ENCODE assay signal across 8 cellular contexts in genomic region chr16:3610698-3611144, GRCh38. TPM values are rescaled to one million over a fixed set of nuclear protein-coding genes. Genes with fewer than 3 reads are reported as not detected.
DNase-seq lines count a peak whose midpoint lies in the region; TF ChIP-seq lines count a peak whose summit lies in the region.

No MANE protein-coding gene starts in this region.

- peak overlapping the region; percentile 92 for H3K9ac ChIP-seq in mesenchymal stem cell (ENCODE audit: low read length)

- H2BK12ac ChIP-seq in mesenchymal stem cell (ENCODE audit: low read length in 2 of 2) = no peak overlapping the region

- H3K27me3 Mint-ChIP-seq in Calu3 (ENCODE audit: unreplicated experiment) = no peaks in the 10 kb centered on the region

- H3K18ac ChIP-seq in mesenchymal stem cell (ENCODE audit: low read depth in 1 of 2, low read length in 2 of 2) = peak overlapping the region in 1 of 2 experiments; percentile 91

- DNase-seq in Calu3 (no peak), HuH-7.5 (ENCODE audit: low spot score) (peak; percentile 47), cardiac fibroblast (ENCODE audit: low read depth in 2 of 2) (peak in 1 of 2 donors; percentile 19), mesenchymal stem cell (no peak), vagina (ENCODE audit: extremely low spot score in 2 of 2) (no peak), NCI-H510A (lab: John Stamatoyannopoulos, UW) (no peak), iPS-NIHi11 (ENCODE audit: low spot score) (no peak)
- no peak for DNase-seq in activated CD4-positive, alpha-beta T cell treated with anti-CD3 and anti-CD28 coated beads for 4 hours

- intact Hi-C loops in Calu3 (cut with micrococcal nuclease; ENCODE audit: unreplicated experiment) (no loop called here), vagina (cut with DNase I) (no loop called here)

- peak overlapping the region in 1 of 2 experiments; percentile 28 for H3K4ac ChIP-seq in mesenchymal stem cell (ENCODE audit: low read depth in 1 of 2, low read length in 2 of 2)

- H3K4me1 ChIP-seq in mesenchymal stem cell (ENCODE audit: control insufficient read depth, insufficient read depth, low read depth, low read length) (peaks cover 5% of the 10 kb centered on the region), vagina (peaks cover 32% of the 10 kb centered on the region)

- peak overlapping the region in 1 of 2 experiments; percentile 90 for H3K14ac ChIP-seq in mesenchymal stem cell (ENCODE audit: low read length in 2 of 2)

- H3K23ac ChIP-seq in mesenchymal stem cell (ENCODE audit: low read length in 2 of 2) = peak overlapping the region in 1 of 2 experiments; percentile 68

- no peak overlapping the region for H2BK5ac ChIP-seq in mesenchymal stem cell (ENCODE audit: low read depth, low read length, poor library complexity, severe bottlenecking)

- H3K27ac Mint-ChIP-seq in Calu3 (ENCODE audit: unreplicated experiment) = peak overlapping the region; percentile 49

- no peak overlapping the region for H4K91ac ChIP-seq in mesenchymal stem cell (ENCODE audit: low read length)

- peaks cover 24% of the 10 kb centered on the region for H3K79me1 ChIP-seq in mesenchymal stem cell (replicated peaks; ENCODE audit: low read length, poor library complexity, severe bottlenecking)

- H3K27ac ChIP-seq in mesenchymal stem cell (ENCODE audit: low read length, poor library complexity, severe bottlenecking) (no peak overlapping the region), vagina (peak overlapping the region; percentile 86)

- TF ChIP-seq CTCF in Calu3 (IDR thresholded peaks at IDR 0.05; ENCODE audit: unreplicated experiment) (no peak), cardiac fibroblast (IDR thresholded peaks at IDR 0.05; ENCODE audit: low read depth, low read length) (no peak), vagina (IDR thresholded peaks at IDR 0.05) (no peak)

- H3K4me2 ChIP-seq in mesenchymal stem cell (ENCODE audit: low read length, poor library complexity, severe bottlenecking) = peak overlapping the region; percentile 69

- no peak overlapping the region for H2AK5ac ChIP-seq in mesenchymal stem cell (ENCODE audit: low read length, severe bottlenecking)

- H3K4me3 Mint-ChIP-seq in Calu3 (ENCODE audit: low read depth, unreplicated experiment) = peak overlapping the region; percentile 98

- H2AFZ ChIP-seq in mesenchymal stem cell (ENCODE audit: low read depth, low read length) = peak overlapping the region; percentile 96

- peaks cover 35% of the 10 kb centered on the region for H3K4me1 Mint-ChIP-seq in Calu3 (ENCODE audit: low read depth, unreplicated experiment)

- H3K36me3 Mint-ChIP-seq in Calu3 (ENCODE audit: insufficient read depth, unreplicated experiment) = peaks cover 52% of the 10 kb centered on the region

- H3K9me3 ChIP-seq in mesenchymal stem cell (ENCODE audit: control insufficient read depth, low read length) (no peaks in the 10 kb centered on the region), vagina (no peaks in the 10 kb centered on the region)

- WGBS in mesenchymal stem cell = 11% methylated on average over 10 of the region's 10 CpGs

- CTCF ChIA-PET in Calu3 (lab: Charles Lee) = no interaction called here

- no peaks in the 10 kb centered on the region for H3K9me3 Mint-ChIP-seq in Calu3 (ENCODE audit: low read depth, unreplicated experiment)

- BruUV-seq in Calu3 (replicated peaks; lab: Mats Ljungman, UMichigan) = no TSS peak

- no peak for TF ChIP-seq POLR2A in vagina (IDR thresholded peaks at IDR 0.05)

- no peak overlapping the region for H2BK120ac ChIP-seq in mesenchymal stem cell (ENCODE audit: low read depth, low read length)

- H3K4me3 ChIP-seq in cardiac fibroblast (replicated peaks in 1 of 2; ENCODE audit: low read depth in 2 of 2, low read length in 2 of 2) (peak overlapping the region; percentile 92 to 98), mesenchymal stem cell (ENCODE audit: insufficient read depth in 1 of 2, low read depth in 1 of 2, low read length in 2 of 2) (peak overlapping the region; percentile 99 to 100), vagina (peak overlapping the region; percentile 85 to 100)

- H4K8ac ChIP-seq in mesenchymal stem cell (ENCODE audit: low read length) = no peak overlapping the region

- H3K27me3 ChIP-seq in mesenchymal stem cell (ENCODE audit: control insufficient read depth in 1 of 2, insufficient read depth in 1 of 2, low read length in 2 of 2) (no peaks in the 10 kb centered on the region), vagina (no peaks in the 10 kb centered on the region)

- H3K36me3 ChIP-seq in mesenchymal stem cell (ENCODE audit: control insufficient read depth in 1 of 2, insufficient read depth in 2 of 2, low read depth in 1 of 2, low read length in 2 of 2) (peaks cover 3 to 14% of the 10 kb centered on the region in 2 experiments), vagina (no peaks in the 10 kb centered on the region)

- no peak overlapping the region for H2BK15ac ChIP-seq in mesenchymal stem cell (ENCODE audit: low read depth, poor library complexity, severe bottlenecking)

RNA-seq across cellular contexts. Expression of gene SLX4, which starts 0.7 kb away (rescaled TPM):
- total RNA-seq in Calu3 (2022) (15.9 and 18.2 TPM in 2 replicates), vagina (3.9 TPM)
- 2.8 TPM for polyA plus RNA-seq in mesenchymal stem cell (2013, experiment 1 of 2)
- 2.5 TPM for polyA plus RNA-seq in mesenchymal stem cell (2013, experiment 2 of 2)

RNA-seq across cellular contexts. Expression of gene NLRC3, which starts 33.5 kb away (rescaled TPM):
- total RNA-seq in Calu3 (2022) (0.37 and 0.42 TPM in 2 replicates), vagina (12.5 TPM)
- 0.01 TPM for polyA plus RNA-seq in mesenchymal stem cell (2013, experiment 1 of 2)
- polyA plus RNA-seq in mesenchymal stem cell (2013, experiment 2 of 2) = not detected

RNA-seq across cellular contexts. Expression of gene DNASE1, which starts 43.8 kb away (rescaled TPM):
- total RNA-seq in Calu3 (2022) (26.0 and 31.6 TPM in 2 replicates), vagina (50.3 TPM)
- 3.6 TPM for polyA plus RNA-seq in mesenchymal stem cell (2013, experiment 1 of 2)
- 3.5 TPM for polyA plus RNA-seq in mesenchymal stem cell (2013, experiment 2 of 2)
